9 cellular contexts compared by ENCODE assay signal in genomic region chr1:12229386-12229834, GRCh38. TPM values are rescaled to one million over a fixed set of nuclear protein-coding genes. Genes with fewer than 3 reads are reported as not detected.
A peak's percentile ranks its signal among the peaks of the same experiment; 100 is the strongest.
DNase-seq lines count a peak whose midpoint lies in the region; ATAC-seq and TF ChIP-seq lines count a peak whose summit lies in the region.
"Had no signal": no experiment of that assay in that cellular context is flagged by ENCODE, and none has a peak within 500 bp of the region (broad histone marks: within the 10 kb centered on the region; RNA-seq: fewer than 3 reads in every experiment).

No MANE protein-coding gene starts in this region.

- no peaks in the 10 kb centered on the region for H3K9me3 ChIP-seq in CD8-positive, alpha-beta memory T cell (ENCODE audit: low read length)
- H3K9me3 ChIP-seq in IMR-90 (ENCODE audit: control insufficient read depth, insufficient read depth, low read length) (no peaks in the 10 kb centered on the region), ovary (no peaks in the 10 kb centered on the region)

- H3K18ac ChIP-seq in IMR-90 (ENCODE audit: low read depth, low read length) = no peak overlapping the region

- H3K4me1 ChIP-seq in CD8-positive, alpha-beta memory T cell (ENCODE audit: insufficient read depth, low read length) = peaks cover 21% of the 10 kb centered on the region
- peaks cover 3% of the 10 kb centered on the region for H3K4me1 ChIP-seq in IMR-90 (ENCODE audit: control insufficient read depth, insufficient read depth, low read length)
- H3K4me1 ChIP-seq in ovary (ENCODE audit: insufficient read depth) = peaks cover 5% of the 10 kb centered on the region

- CTCF ChIA-PET in CD8-positive, alpha-beta memory T cell (lab: Charles Lee) = interaction anchor here (0.9 to 2.0 kb wide), 7 partner anchors 15 to 282 kb away, joined by 3 to 11 read pairs (median 5); partner anchors contain the start of gene MFN2
- CTCF ChIA-PET in IMR-90 (lab: Yijun Ruan, JAX) = interaction anchor here (0.7 to 1.0 kb wide), 2 partner anchors 11 to 105 kb away, joined by 4 to 7 read pairs; no protein-coding TSS in a partner anchor

- no peak overlapping the region for H3K4me3 ChIP-seq in CD8-positive, alpha-beta memory T cell (ENCODE audit: low read length)
- H3K4me3 ChIP-seq in IMR-90 (ENCODE audit: insufficient read depth, low read depth, low read length) (no peak overlapping the region), ovary (peak overlapping the region; percentile 100)

- in situ Hi-C loops in IMR-90 (cut with MboI; ENCODE audit: low sequenced_read_pairs) = no loop called here

- no peak overlapping the region for H3K4me2 ChIP-seq in IMR-90 (ENCODE audit: low read depth, low read length)

- WGBS in IMR-90 (ENCODE audit: extremely low coverage in 2 of 2, insufficient read length in 1 of 2), 2 experiments = 53% methylated on average over 7 of the region's 13 CpGs; no CpG with 5 or more reads in 1 of the 2 experiments
- 55 to 62% (median 58%) methylated on average over 13 of the region's 13 CpGs for WGBS in ovary, 3 donors

- H2AK5ac ChIP-seq in IMR-90 (ENCODE audit: low read depth, low read length) = no peak overlapping the region

- H2AFZ ChIP-seq in IMR-90 (replicated peaks; ENCODE audit: low read length, poor library complexity) = peak overlapping the region; percentile 93

- H3K9ac ChIP-seq in IMR-90 (ENCODE audit: low read depth, low read length) = no peak overlapping the region

- BruUV-seq in IMR-90 (replicated peaks; lab: Mats Ljungman, UMichigan) = no TSS peak

- intact Hi-C loops in IMR-90 (cut with micrococcal nuclease) (no loop called here), ovary (cut with DNase I) (no loop called here)

- H2BK15ac ChIP-seq in IMR-90 (ENCODE audit: low read depth, low read length) = no peak overlapping the region

- H3K56ac ChIP-seq in IMR-90 (ENCODE audit: extremely low read depth, insufficient read depth, low read length) = no peak overlapping the region

- H3K79me1 ChIP-seq in IMR-90 (ENCODE audit: low read depth in 1 of 2, low read length in 2 of 2) = peaks cover 4 to 28% of the 10 kb centered on the region in 2 experiments

- H3K4ac ChIP-seq in IMR-90 (ENCODE audit: low read depth, low read length) = no peak overlapping the region

- no peak for TF ChIP-seq CTCF in IMR-90 (conservative IDR thresholded peaks at IDR 0.05; ENCODE audit: low read depth, low read length)
- TF ChIP-seq CTCF in ovary (IDR thresholded peaks at IDR 0.05) = no peak

- no peaks in the 10 kb centered on the region for H3K27me3 ChIP-seq in CD8-positive, alpha-beta memory T cell (ENCODE audit: insufficient read depth, low read length, poor library complexity, severe bottlenecking)
- no peaks in the 10 kb centered on the region; the same call in 1 of the 2 replicates for H3K27me3 ChIP-seq in IMR-90 (ENCODE audit: control insufficient read depth, insufficient read depth, low read length)
- H3K27me3 ChIP-seq in ovary = no peaks in the 10 kb centered on the region
- H3K27me3 ChIP-seq: cardiac muscle cell had no signal

- peaks cover 24 to 30% (median 25%) of the 10 kb centered on the region in 3 donors for H3K4me1 Mint-ChIP-seq in CD8-positive, alpha-beta memory T cell
- H3K4me1 Mint-ChIP-seq in central memory CD8-positive, alpha-beta T cell = peaks cover 13% of the 10 kb centered on the region

- H4K20me1 ChIP-seq in IMR-90 (ENCODE audit: insufficient read depth, low read length) = peaks cover 20% of the 10 kb centered on the region; the same call in 1 of the 2 replicates

- no peaks in the 10 kb centered on the region for H3K36me3 ChIP-seq in CD8-positive, alpha-beta memory T cell (ENCODE audit: insufficient read depth, low read length)
- no peaks in the 10 kb centered on the region for H3K36me3 ChIP-seq in IMR-90 (ENCODE audit: control insufficient read depth, insufficient read depth, low read length)
- H3K36me3 ChIP-seq in ovary = no peaks in the 10 kb centered on the region
- H3K36me3 ChIP-seq: cardiac muscle cell had no signal

- peaks cover 0 to 11% (median 2%) of the 10 kb centered on the region in 3 donors for H3K36me3 Mint-ChIP-seq in CD8-positive, alpha-beta memory T cell
- H3K36me3 Mint-ChIP-seq in central memory CD8-positive, alpha-beta T cell (ENCODE audit: insufficient read depth) = peaks cover 11% of the 10 kb centered on the region

- peak overlapping the region; percentile 8 to 89; a peak in 2 of 4 replicates for H4K8ac ChIP-seq in IMR-90 (ENCODE audit: low read depth in 2 of 2, low read length in 2 of 2)

- no peak overlapping the region for H4K91ac ChIP-seq in IMR-90 (ENCODE audit: insufficient read depth, low read depth, low read length)

- dilution Hi-C loops in IMR-90 (cut with HindIII; ENCODE audit: low sequenced_read_pairs, unreplicated experiment) = no loop called here

- POLR2A ChIA-PET in CD8-positive, alpha-beta memory T cell (lab: Charles Lee) = no interaction called here
- POLR2A ChIA-PET in IMR-90 (lab: Charles Lee; ENCODE audit: unreplicated experiment) = no interaction called here

- no peak overlapping the region for H2BK120ac ChIP-seq in IMR-90 (ENCODE audit: low read depth, low read length)

- no peak for TF ChIP-seq EP300 in ovary (IDR thresholded peaks at IDR 0.05)

- H3K27ac Mint-ChIP-seq in CD8-positive, alpha-beta memory T cell = peak overlapping the region in 6 of 8 donors; percentile 6 to 92 (median 80)
- H3K27ac Mint-ChIP-seq in central memory CD8-positive, alpha-beta T cell (ENCODE audit: low read depth) = peak overlapping the region; percentile 88

- H3K23ac ChIP-seq in IMR-90 (ENCODE audit: low read depth, low read length) = no peak overlapping the region

- no peak overlapping the region for H2BK5ac ChIP-seq in IMR-90 (ENCODE audit: low read depth, low read length, poor library complexity, severe bottlenecking)

- DNase-seq in CD8-positive, alpha-beta memory T cell = no peak
- DNase-seq in IMR-90 (no peak), ovary (no peak), HT-29 (ENCODE audit: low spot score) (no peak), NCI-H2029 treated with DMSO at 0.1 percent for 48 hours (lab: John Stamatoyannopoulos, UW) (no peak), cerebellar nuclear complex (lab: John Stamatoyannopoulos, UW) (no peak), kidney glomerular epithelial cell (lab: John Stamatoyannopoulos, UW) (no peak)
- DNase-seq in central memory CD8-positive, alpha-beta T cell (ENCODE audit: low spot score in 2 of 2) = no peak

- TF ChIP-seq POLR2A in IMR-90 (IDR thresholded peaks at IDR 0.05; ENCODE audit: low read depth, low read length) = no peak
- no peak for TF ChIP-seq POLR2A in ovary (IDR thresholded peaks at IDR 0.05)

- ATAC-seq in IMR-90 (ENCODE audit: low read depth) = no peak
- ATAC-seq in central memory CD8-positive, alpha-beta T cell (replicated peaks; ENCODE audit: extremely low read depth, poor library complexity, severe bottlenecking) = no peak

- H3K9me1 ChIP-seq in IMR-90 (ENCODE audit: insufficient read depth, low read length) = peaks cover 4% of the 10 kb centered on the region; the same call in 1 of the 2 replicates

- no peak overlapping the region for H2BK20ac ChIP-seq in IMR-90 (ENCODE audit: low read depth, low read length)

- H3K27me3 Mint-ChIP-seq in CD8-positive, alpha-beta memory T cell = no peaks in the 10 kb centered on the region
- H3K27me3 Mint-ChIP-seq in central memory CD8-positive, alpha-beta T cell = no peaks in the 10 kb centered on the region

- no peak for TF ChIP-seq RAD21 in IMR-90 (IDR thresholded peaks at IDR 0.05; ENCODE audit: low read length)

- H3K14ac ChIP-seq in IMR-90 (replicated peaks; ENCODE audit: low read depth, low read length) = no peak overlapping the region; the same call in 1 of the 2 replicates

- peak overlapping the region; percentile 1 for H2AK9ac ChIP-seq in IMR-90 (replicated peaks; ENCODE audit: low read depth, low read length, poor library complexity)

- H3K4me3 Mint-ChIP-seq in CD8-positive, alpha-beta memory T cell = peak overlapping the region; percentile 65 to 88 (median 77)
- peak overlapping the region; percentile 87 for H3K4me3 Mint-ChIP-seq in central memory CD8-positive, alpha-beta T cell

- no peak overlapping the region for H4K5ac ChIP-seq in IMR-90 (ENCODE audit: low read depth, low read length)

- H3K9me3 Mint-ChIP-seq in CD8-positive, alpha-beta memory T cell = no peaks in the 10 kb centered on the region
- H3K9me3 Mint-ChIP-seq in central memory CD8-positive, alpha-beta T cell = no peaks in the 10 kb centered on the region

- peak overlapping the region; percentile 33 for H3K27ac ChIP-seq in CD8-positive, alpha-beta memory T cell (ENCODE audit: low read depth, low read length)
- H3K27ac ChIP-seq in IMR-90 (ENCODE audit: insufficient read depth, low read length) = no peak overlapping the region
- H3K27ac ChIP-seq in ovary = no peak overlapping the region
- H3K27ac ChIP-seq: cardiac muscle cell had no signal

TF ChIP-seq in IMR-90, 13 proteins besides CTCF, POLR2A, EP300 and RAD21:
- TF ChIP-seq CEBPB (IDR thresholded peaks at IDR 0.05; ENCODE audit: low read depth, low read length) (no peak), MAZ (IDR thresholded peaks at IDR 0.05; ENCODE audit: borderline replicate concordance, low read depth, low read length) (no peak), FOS (IDR thresholded peaks at IDR 0.05; ENCODE audit: low read depth, low read length) (no peak), MAFK (IDR thresholded peaks at IDR 0.05; ENCODE audit: low read depth, low read length) (no peak), ELK1 (IDR thresholded peaks at IDR 0.05; ENCODE audit: borderline replicate concordance, low read depth, low read length) (no peak)
TF ChIP-seq in IMR-90: peak in this region for 0.

RNA-seq across cellular contexts. Expression of gene VPS13D, which starts 0.4 kb away (rescaled TPM):
- 10 to 100 TPM; 24.1 to 28.5 TPM for total RNA-seq in CD8-positive, alpha-beta memory T cell
- 9.7 TPM for polyA plus RNA-seq in CD8-positive, alpha-beta memory T cell
- 16.3 and 18.1 TPM in 2 replicates for total RNA-seq in IMR-90 (2012; rRNA removed)
- polyA plus RNA-seq in IMR-90 (2012; rRNA removed) = 8.1 and 9.0 TPM in 2 replicates
- polyA plus RNA-seq in IMR-90 (2012; cell fraction: cytosol; rRNA removed) = 5.3 and 6.3 TPM in 2 replicates
- 8.3 and 19.1 TPM in 2 replicates for polyA plus RNA-seq in IMR-90 (2012; cell fraction: nucleus; rRNA removed; ENCODE audit: low replicate concordance)
- total RNA-seq in ovary = 10 to 100 TPM; 36.0 to 59.3 (median 47.8) TPM
- 10 to 100 TPM; 19.8 to 36.0 TPM for polyA plus RNA-seq in ovary
- total RNA-seq in HT-29 (2014; rRNA removed; shearing (Covaris generic)) = 9.6 and 9.9 TPM in 2 replicates
